ENCODE assay signal across 1 cellular context in the genomic region with DNA sequence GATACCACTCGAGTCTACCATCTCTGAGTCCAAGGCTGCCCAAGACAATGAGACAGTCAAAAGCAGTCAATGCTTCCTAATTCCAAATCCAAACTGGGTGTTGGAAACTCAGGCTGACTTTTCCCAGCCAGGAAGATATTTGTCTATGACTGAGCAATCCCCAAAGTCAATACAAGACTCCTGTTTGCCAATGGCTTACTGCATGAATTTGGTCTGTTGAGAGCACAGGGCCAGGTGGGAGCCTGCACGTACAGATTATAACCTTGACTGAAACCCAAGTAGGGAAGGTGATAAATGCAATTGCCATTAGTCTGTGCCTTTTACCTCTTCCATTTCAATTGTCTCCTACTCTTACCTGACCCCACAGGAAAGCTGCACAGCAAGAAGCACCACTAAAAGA.
TF ChIP-seq lines count a peak whose summit lies in the region.

No MANE protein-coding gene starts in this region.

TF ChIP-seq in HepG2, 621 proteins besides CTCF, POLR2A, EP300 and RAD21 (continued from another document and continues in another):
- TF ChIP-seq, protein P1, sequence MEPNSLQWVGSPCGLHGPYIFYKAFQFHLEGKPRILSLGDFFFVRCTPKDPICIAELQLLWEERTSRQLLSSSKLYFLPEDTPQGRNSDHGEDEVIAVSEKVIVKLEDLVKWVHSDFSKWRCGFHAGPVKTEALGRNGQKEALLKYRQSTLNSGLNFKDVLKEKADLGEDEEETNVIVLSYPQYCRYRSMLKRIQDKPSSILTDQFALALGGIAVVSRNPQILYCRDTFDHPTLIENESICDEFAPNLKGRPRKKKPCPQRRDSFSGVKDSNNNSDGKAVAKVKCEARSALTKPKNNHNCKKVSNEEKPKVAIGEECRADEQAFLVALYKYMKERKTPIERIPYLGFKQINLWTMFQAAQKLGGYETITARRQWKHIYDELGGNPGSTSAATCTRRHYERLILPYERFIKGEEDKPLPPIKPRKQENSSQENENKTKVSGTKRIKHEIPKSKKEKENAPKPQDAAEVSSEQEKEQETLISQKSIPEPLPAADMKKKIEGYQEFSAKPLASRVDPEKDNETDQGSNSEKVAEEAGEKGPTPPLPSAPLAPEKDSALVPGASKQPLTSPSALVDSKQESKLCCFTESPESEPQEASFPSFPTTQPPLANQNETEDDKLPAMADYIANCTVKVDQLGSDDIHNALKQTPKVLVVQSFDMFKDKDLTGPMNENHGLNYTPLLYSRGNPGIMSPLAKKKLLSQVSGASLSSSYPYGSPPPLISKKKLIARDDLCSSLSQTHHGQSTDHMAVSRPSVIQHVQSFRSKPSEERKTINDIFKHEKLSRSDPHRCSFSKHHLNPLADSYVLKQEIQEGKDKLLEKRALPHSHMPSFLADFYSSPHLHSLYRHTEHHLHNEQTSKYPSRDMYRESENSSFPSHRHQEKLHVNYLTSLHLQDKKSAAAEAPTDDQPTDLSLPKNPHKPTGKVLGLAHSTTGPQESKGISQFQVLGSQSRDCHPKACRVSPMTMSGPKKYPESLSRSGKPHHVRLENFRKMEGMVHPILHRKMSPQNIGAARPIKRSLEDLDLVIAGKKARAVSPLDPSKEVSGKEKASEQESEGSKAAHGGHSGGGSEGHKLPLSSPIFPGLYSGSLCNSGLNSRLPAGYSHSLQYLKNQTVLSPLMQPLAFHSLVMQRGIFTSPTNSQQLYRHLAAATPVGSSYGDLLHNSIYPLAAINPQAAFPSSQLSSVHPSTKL (CRISPR knock-in tag; IDR thresholded peaks at IDR 0.05) = peak; percentile 81
- TF ChIP-seq PHF21A (CRISPR knock-in tag; IDR thresholded peaks at IDR 0.05) (peak; percentile 39; the same call in 1 of the 2 replicates), NCOA2 (CRISPR knock-in tag; IDR thresholded peaks at IDR 0.05) (no peak), ZNF703 (CRISPR knock-in tag; IDR thresholded peaks at IDR 0.05; ENCODE audit: borderline replicate concordance) (no peak), SOX13 (IDR thresholded peaks at IDR 0.05) (no peak), SOX13 (CRISPR knock-in tag; conservative IDR thresholded peaks at IDR 0.05 in 1 of 2, IDR thresholded peaks at IDR 0.05 in 1 of 2) (peak in 1 of 2 experiments; percentile 66; a peak in 2 of 4 replicates), KAT7 (CRISPR knock-in tag; IDR thresholded peaks at IDR 0.05; ENCODE audit: borderline replicate concordance) (no peak), AHR (CRISPR knock-in tag; IDR thresholded peaks at IDR 0.05) (no peak), ZNF451 (CRISPR knock-in tag; IDR thresholded peaks at IDR 0.05) (no peak), ONECUT2 (CRISPR knock-in tag; IDR thresholded peaks at IDR 0.05) (no peak), IKZF5 (CRISPR knock-in tag; IDR thresholded peaks at IDR 0.05) (peak; percentile 29; the same call in 1 of the 2 replicates), SP2 (CRISPR knock-in tag; IDR thresholded peaks at IDR 0.05) (no peak), ZNF549 (CRISPR knock-in tag; IDR thresholded peaks at IDR 0.05) (no peak), TCF7 (IDR thresholded peaks at IDR 0.05; ENCODE audit: low read depth) (peak; percentile 13; the same call in 1 of the 2 replicates), ZNF331 (CRISPR knock-in tag; IDR thresholded peaks at IDR 0.05) (peak; percentile 66; the same call in 1 of the 2 replicates), ZNF878 (CRISPR knock-in tag; IDR thresholded peaks at IDR 0.05) (no peak), ZMYM4 (CRISPR knock-in tag; IDR thresholded peaks at IDR 0.05) (peak; percentile 64), ZNF205 (CRISPR knock-in tag; IDR thresholded peaks at IDR 0.05) (0 out of 2 replicates have a peak, but pooled peaks have one; percentile 20), THYN1 (CRISPR knock-in tag; IDR thresholded peaks at IDR 0.05; ENCODE audit: borderline replicate concordance, low read depth) (no peak), ZNF512B (CRISPR knock-in tag; IDR thresholded peaks at IDR 0.05; ENCODE audit: borderline replicate concordance) (no peak), ZNF468 (CRISPR knock-in tag; IDR thresholded peaks at IDR 0.05) (no peak), ZSCAN29 (CRISPR knock-in tag; conservative IDR thresholded peaks at IDR 0.05) (0 out of 2 replicates have a peak, but pooled peaks have one; percentile 55), WIZ (CRISPR knock-in tag; IDR thresholded peaks at IDR 0.05) (peak; percentile 65; the same call in 1 of the 2 replicates), ZNF543 (CRISPR knock-in tag; IDR thresholded peaks at IDR 0.05) (no peak), SIX4 (CRISPR knock-in tag; IDR thresholded peaks at IDR 0.05) (no peak), ZNF556 (CRISPR knock-in tag; IDR thresholded peaks at IDR 0.05; ENCODE audit: borderline replicate concordance) (peak; percentile 36; the same call in 1 of the 2 replicates), DR1 (CRISPR knock-in tag; IDR thresholded peaks at IDR 0.05) (no peak), ZNF670 (CRISPR knock-in tag; IDR thresholded peaks at IDR 0.05; ENCODE audit: borderline replicate concordance) (no peak), ZNF224 (CRISPR knock-in tag; IDR thresholded peaks at IDR 0.05) (no peak), ZNF644 (CRISPR knock-in tag; IDR thresholded peaks at IDR 0.05; ENCODE audit: low read depth) (peak; percentile 83), HMGXB4 (CRISPR knock-in tag; IDR thresholded peaks at IDR 0.05; ENCODE audit: borderline replicate concordance in 1 of 2, low read depth in 1 of 2) (no peak), MZF1 (CRISPR knock-in tag; IDR thresholded peaks at IDR 0.05; ENCODE audit: borderline replicate concordance) (peak; percentile 100), CBX5 (CRISPR knock-in tag; IDR thresholded peaks at IDR 0.05; ENCODE audit: borderline replicate concordance) (no peak), GPN1 (CRISPR knock-in tag; IDR thresholded peaks at IDR 0.05; ENCODE audit: borderline replicate concordance) (no peak), CCAR2 (optimal IDR thresholded peaks at IDR 0.05; ENCODE audit: low read depth, low read length) (no peak), ZFP82 (CRISPR knock-in tag; IDR thresholded peaks at IDR 0.05; ENCODE audit: borderline replicate concordance) (no peak), ZNF567 (CRISPR knock-in tag; IDR thresholded peaks at IDR 0.05; ENCODE audit: borderline replicate concordance) (no peak), JUN (CRISPR knock-in tag; IDR thresholded peaks at IDR 0.05) (no peak), ZNF674 (CRISPR knock-in tag; IDR thresholded peaks at IDR 0.05; ENCODE audit: low read depth) (no peak), ZNF3 (CRISPR knock-in tag; IDR thresholded peaks at IDR 0.05) (no peak), ZNF772 (CRISPR knock-in tag; IDR thresholded peaks at IDR 0.05) (no peak), FOXA1 (IDR thresholded peaks at IDR 0.05) (no peak), FOXA1 (CRISPR knock-in tag; IDR thresholded peaks at IDR 0.05) (peak; percentile 79), FOXA3 (CRISPR knock-in tag; IDR thresholded peaks at IDR 0.05) (peak; percentile 79), HNF4A (CRISPR knock-in tag; IDR thresholded peaks at IDR 0.05) (0 out of 2 replicates have a peak, but pooled peaks have one; percentile 25), CEBPB (IDR thresholded peaks at IDR 0.05; ENCODE audit: borderline replicate concordance, low read depth, low read length) (0 out of 2 replicates have a peak, but pooled peaks have one; percentile 1), ZC3H4 (CRISPR knock-in tag; IDR thresholded peaks at IDR 0.05; ENCODE audit: borderline replicate concordance) (no peak)
- TF ChIP-seq, protein P2, sequence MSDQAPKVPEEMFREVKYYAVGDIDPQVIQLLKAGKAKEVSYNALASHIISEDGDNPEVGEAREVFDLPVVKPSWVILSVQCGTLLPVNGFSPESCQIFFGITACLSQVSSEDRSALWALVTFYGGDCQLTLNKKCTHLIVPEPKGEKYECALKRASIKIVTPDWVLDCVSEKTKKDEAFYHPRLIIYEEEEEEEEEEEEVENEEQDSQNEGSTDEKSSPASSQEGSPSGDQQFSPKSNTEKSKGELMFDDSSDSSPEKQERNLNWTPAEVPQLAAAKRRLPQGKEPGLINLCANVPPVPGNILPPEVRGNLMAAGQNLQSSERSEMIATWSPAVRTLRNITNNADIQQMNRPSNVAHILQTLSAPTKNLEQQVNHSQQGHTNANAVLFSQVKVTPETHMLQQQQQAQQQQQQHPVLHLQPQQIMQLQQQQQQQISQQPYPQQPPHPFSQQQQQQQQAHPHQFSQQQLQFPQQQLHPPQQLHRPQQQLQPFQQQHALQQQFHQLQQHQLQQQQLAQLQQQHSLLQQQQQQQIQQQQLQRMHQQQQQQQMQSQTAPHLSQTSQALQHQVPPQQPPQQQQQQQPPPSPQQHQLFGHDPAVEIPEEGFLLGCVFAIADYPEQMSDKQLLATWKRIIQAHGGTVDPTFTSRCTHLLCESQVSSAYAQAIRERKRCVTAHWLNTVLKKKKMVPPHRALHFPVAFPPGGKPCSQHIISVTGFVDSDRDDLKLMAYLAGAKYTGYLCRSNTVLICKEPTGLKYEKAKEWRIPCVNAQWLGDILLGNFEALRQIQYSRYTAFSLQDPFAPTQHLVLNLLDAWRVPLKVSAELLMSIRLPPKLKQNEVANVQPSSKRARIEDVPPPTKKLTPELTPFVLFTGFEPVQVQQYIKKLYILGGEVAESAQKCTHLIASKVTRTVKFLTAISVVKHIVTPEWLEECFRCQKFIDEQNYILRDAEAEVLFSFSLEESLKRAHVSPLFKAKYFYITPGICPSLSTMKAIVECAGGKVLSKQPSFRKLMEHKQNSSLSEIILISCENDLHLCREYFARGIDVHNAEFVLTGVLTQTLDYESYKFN (CRISPR knock-in tag; conservative IDR thresholded peaks at IDR 0.05) = peak; percentile 69
- TF ChIP-seq, protein P3, sequence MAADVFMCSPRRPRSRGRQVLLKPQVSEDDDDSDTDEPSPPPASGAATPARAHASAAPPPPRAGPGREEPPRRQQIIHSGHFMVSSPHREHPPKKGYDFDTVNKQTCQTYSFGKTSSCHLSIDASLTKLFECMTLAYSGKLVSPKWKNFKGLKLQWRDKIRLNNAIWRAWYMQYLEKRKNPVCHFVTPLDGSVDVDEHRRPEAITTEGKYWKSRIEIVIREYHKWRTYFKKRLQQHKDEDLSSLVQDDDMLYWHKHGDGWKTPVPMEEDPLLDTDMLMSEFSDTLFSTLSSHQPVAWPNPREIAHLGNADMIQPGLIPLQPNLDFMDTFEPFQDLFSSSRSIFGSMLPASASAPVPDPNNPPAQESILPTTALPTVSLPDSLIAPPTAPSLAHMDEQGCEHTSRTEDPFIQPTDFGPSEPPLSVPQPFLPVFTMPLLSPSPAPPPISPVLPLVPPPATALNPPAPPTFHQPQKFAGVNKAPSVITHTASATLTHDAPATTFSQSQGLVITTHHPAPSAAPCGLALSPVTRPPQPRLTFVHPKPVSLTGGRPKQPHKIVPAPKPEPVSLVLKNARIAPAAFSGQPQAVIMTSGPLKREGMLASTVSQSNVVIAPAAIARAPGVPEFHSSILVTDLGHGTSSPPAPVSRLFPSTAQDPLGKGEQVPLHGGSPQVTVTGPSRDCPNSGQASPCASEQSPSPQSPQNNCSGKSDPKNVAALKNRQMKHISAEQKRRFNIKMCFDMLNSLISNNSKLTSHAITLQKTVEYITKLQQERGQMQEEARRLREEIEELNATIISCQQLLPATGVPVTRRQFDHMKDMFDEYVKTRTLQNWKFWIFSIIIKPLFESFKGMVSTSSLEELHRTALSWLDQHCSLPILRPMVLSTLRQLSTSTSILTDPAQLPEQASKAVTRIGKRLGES (CRISPR knock-in tag; IDR thresholded peaks at IDR 0.05; ENCODE audit: borderline replicate concordance) = no peak
- TF ChIP-seq, protein P4, sequence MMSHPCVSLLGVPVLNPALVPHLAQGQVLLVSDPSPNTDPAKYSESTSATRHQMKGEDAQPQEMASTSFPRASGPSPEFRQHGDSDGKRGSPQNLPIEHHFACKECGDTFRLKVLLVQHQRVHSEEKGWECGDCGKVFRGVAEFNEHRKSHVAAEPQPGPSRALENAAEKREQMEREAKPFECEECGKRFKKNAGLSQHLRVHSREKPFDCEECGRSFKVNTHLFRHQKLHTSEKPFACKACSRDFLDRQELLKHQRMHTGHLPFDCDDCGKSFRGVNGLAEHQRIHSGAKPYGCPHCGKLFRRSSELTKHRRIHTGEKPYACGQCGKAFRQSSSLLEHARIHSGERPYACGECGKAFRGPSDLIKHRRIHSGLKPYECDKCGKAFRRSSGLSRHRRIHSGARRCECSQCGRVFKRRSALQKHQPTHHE (CRISPR knock-in tag; IDR thresholded peaks at IDR 0.05; ENCODE audit: borderline replicate concordance) = no peak
